In the genomic region with DNA sequence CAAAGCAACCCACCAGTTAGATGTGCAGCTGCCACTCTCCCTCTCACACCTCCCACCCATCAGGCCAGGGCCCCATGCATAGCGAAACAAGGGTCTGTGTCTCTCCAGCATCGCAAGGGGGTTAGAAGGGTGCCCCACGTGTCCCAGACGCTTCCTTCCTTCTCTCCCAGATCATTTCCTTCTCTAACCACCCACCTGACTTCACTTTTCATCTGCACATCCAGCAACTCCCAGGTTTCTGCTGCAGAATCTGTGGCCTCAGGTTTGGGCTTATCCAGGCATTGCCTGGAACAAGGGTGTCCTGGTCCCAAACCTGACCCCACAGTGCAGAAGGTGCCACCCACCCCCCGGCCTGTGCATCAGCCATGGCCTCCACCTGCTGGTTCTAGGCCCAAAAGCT, we compare ENCODE assay signal across 18 cellular contexts.
"Had no signal": no experiment of that assay in that cellular context is flagged by ENCODE, and none has a peak within 500 bp of the region (broad histone marks: within the 10 kb centered on the region; RNA-seq: fewer than 3 reads in every experiment).

No MANE protein-coding gene starts in this region.

- H3K4me1 Mint-ChIP-seq: activated naive CD8-positive, alpha-beta T cell treated with anti-CD3 and anti-CD28 coated beads for 36 hours had no signal

- ATAC-seq: foreskin keratinocyte, left lobe of liver, SK-N-SH treated with all-trans-retinoic acid at 6 μM for 48 hours, T-cell had no signal

- H3K27me3 Mint-ChIP-seq: activated naive CD8-positive, alpha-beta T cell treated with anti-CD3 and anti-CD28 coated beads for 36 hours; T-cell had no signal

- H3K27me3 ChIP-seq: foreskin keratinocyte, right atrium auricular region, stomach had no signal

- DNase-seq: activated CD4-positive, alpha-beta T cell treated with anti-CD3 and anti-CD28 coated beads, Interleukin-2, amount 50 U/mL, for 1 hour; activated CD4-positive, CD25-positive, alpha-beta regulatory T cell; activated effector memory CD4-positive, alpha-beta T cell treated with Interleukin-2 at 50 U/mL for 16 hours; activated naive CD8-positive, alpha-beta T cell treated with anti-CD3 and anti-CD28 coated beads for 36 hours; amygdala; dermis blood vessel endothelial cell; effector memory CD4-positive, alpha-beta T cell; foreskin keratinocyte; hypothalamus; stomach; T-cell; T-helper 9 cell; trophoblast cell had no signal

- H3K9me3 Mint-ChIP-seq: activated naive CD8-positive, alpha-beta T cell treated with anti-CD3 and anti-CD28 coated beads for 36 hours; T-cell had no signal

- H3K4me1 ChIP-seq: foreskin keratinocyte, prostate gland, right atrium auricular region, stomach had no signal

- H3K27ac ChIP-seq: epithelial cell of prostate, foreskin keratinocyte, prostate gland, right atrium auricular region, stomach had no signal

- H3K9me3 ChIP-seq: prostate gland, right atrium auricular region, stomach had no signal

- H3K4me3 ChIP-seq: prostate gland, right atrium auricular region, stomach had no signal

- H3K4me3 Mint-ChIP-seq: activated naive CD8-positive, alpha-beta T cell treated with anti-CD3 and anti-CD28 coated beads for 36 hours; T-cell had no signal

- H3K27ac Mint-ChIP-seq: activated naive CD8-positive, alpha-beta T cell treated with anti-CD3 and anti-CD28 coated beads for 36 hours had no signal
